In the genomic region with DNA sequence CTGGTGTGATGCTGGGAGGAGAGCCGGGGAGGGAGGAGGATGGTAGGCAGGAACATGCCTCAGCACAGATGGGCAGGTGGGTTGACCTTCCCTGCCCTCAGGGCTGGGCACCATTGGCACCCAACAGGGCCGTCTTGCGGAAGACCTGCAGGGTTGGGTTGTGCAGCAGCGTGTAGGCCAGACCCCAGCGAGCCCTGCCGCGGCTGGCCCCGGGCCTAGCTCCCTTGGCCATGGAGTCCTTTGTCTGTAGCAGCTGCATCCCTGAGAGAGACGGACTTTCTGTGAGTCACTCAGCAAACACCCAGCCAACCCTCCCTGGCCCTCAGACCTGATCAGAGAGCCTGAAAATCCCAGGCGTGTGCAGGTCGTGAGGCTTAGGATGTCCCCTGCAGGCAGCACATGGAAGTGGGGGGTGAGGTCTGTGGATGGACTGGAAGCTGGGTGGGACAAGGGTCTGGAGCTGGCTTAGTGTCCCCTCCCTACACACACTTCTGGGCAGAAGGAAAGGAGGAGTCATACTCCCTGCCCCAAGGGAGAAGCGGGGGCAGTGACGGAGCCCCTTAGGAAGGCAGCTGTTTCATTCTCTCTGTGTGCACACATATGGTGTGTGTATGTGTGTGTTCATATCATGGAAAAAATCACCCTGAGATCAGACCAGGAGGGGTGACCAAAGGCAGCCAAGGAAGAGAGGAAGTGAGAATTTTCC, we compare ENCODE assay signal across 1 cellular context.
A peak's percentile ranks its signal among the peaks of the same experiment; 100 is the strongest.
TF ChIP-seq lines count a peak whose summit lies in the region.

No MANE protein-coding gene starts in this region.

TF ChIP-seq in HEK293, 187 proteins besides CTCF, POLR2A, EP300 and RAD21 (continued from another document):
- TF ChIP-seq SETDB1 (IDR thresholded peaks at IDR 0.05; ENCODE audit: insufficient read length, low read length) (no peak), ZBTB48 (tag by site-specific recombination; IDR thresholded peaks at IDR 0.05) (0 out of 2 replicates have a peak, but pooled peaks have one; percentile 26)
